In genomic region chr7:26365077-26365896, GRCh38 we compare ENCODE assay signal across 8 cellular contexts.
A peak's percentile ranks its signal among the peaks of the same experiment; 100 is the strongest.
DNase-seq lines count a peak whose midpoint lies in the region; FAIRE-seq and TF ChIP-seq lines count a peak whose summit lies in the region.

No MANE protein-coding gene starts in this region.

- H3K4me1 ChIP-seq in ovary (ENCODE audit: insufficient read depth), result no peaks in the 10 kb centered on the region

- DNase-seq in GM04504 (ENCODE audit: low read depth), result peak; percentile 31
- no peak for DNase-seq in H54 (ENCODE audit: insufficient read length, low spot score)
- peak; percentile 74 for DNase-seq in LNCaP clone FGC (ENCODE audit: low read depth)
- peak; percentile 65 for DNase-seq in RCC 7860 (ENCODE audit: low spot score)
- peak; percentile 17 for DNase-seq in activated gamma-delta T cell treated with anti-CD3 and anti-CD28 coated beads, Interleukin-2, amount 50 U/mL, for 16 hours (ENCODE audit: low read depth)
- DNase-seq in germinal center (ENCODE audit: low spot score), result peak; percentile 53
- DNase-seq in ovary, result peak in 3 of 5 donors; percentile 19 to 64 (median 34)
- no peak for DNase-seq in NK-92 (lab: John Stamatoyannopoulos, UW; ENCODE audit: unreplicated experiment)

- no peak for TF ChIP-seq EP300 in ovary (IDR thresholded peaks at IDR 0.05)

- no peaks in the 10 kb centered on the region for H3K9me3 ChIP-seq in ovary

- WGBS in ovary, 3 donors, result 21 to 30% (median 24%) methylated on average over 13 of the region's 13 CpGs

- no peaks in the 10 kb centered on the region for H3K27me3 ChIP-seq in ovary

- no peak for TF ChIP-seq POLR2A in H54 (IDR thresholded peaks at IDR 0.05; ENCODE audit: low read depth, low read length)
- no peak for TF ChIP-seq POLR2A in ovary (IDR thresholded peaks at IDR 0.05)

- no peaks in the 10 kb centered on the region for H3K36me3 ChIP-seq in ovary

- H3K4me3 ChIP-seq in LNCaP clone FGC (ENCODE audit: low read depth, low read length) (no peak overlapping the region), ovary (no peak overlapping the region)

- peak; percentile 88 for FAIRE-seq in H54 (lab: Jason Lieb, UNC)
- peak; percentile 73 for FAIRE-seq in RCC 7860 (lab: Jason Lieb, UNC)

- no peak overlapping the region for H3K27ac ChIP-seq in ovary

- intact Hi-C loops in ovary (cut with DNase I), result loop anchor here (2.0 to 10.0 kb wide), 7 partner anchors 270 to 797 kb away; partner anchors contain the start of gene HOXA7 (in 1 of the 4)

- TF ChIP-seq CTCF in LNCaP clone FGC (IDR thresholded peaks at IDR 0.05; ENCODE audit: control insufficient read depth, extremely low read depth, insufficient read depth) (peak; percentile 77), ovary (IDR thresholded peaks at IDR 0.05) (peak; percentile 35 to 81 (median 78))

Comparison
In these comparisons a context has a peak if more than half of its experiments do, and no peak if none do; other contexts are left out.
1. DNase-seq: peak in GM04504 (single experiment), LNCaP clone FGC (single experiment), RCC 7860 (single experiment), activated gamma-delta T cell treated with anti-CD3 and anti-CD28 coated beads, Interleukin-2, amount 50 U/mL, for 16 hours (single experiment), germinal center (single experiment) and ovary (3 of 5); none in H54 (single experiment) and NK-92 (single experiment).